1 cellular context compared by ENCODE assay signal in the genomic region with DNA sequence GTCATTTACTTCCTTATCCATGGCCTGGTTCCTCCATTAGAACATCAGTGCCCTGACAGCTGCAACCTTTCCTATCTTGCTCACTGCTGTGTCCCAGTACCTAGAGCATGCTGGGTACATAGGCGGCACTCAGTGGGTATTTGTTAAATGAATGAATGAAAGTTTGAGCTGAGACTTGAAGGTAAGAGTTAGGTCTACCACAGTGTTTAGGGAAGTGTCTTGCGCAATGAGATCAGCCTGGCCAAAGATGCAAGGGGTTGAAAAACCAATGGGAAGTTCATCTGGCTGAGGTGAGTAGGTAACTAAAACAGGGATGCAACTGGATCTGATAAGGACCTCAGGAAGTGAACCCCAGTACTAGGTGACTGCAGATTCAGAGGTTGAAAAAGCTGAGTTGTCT.
TF ChIP-seq lines count a peak whose summit lies in the region.

No MANE protein-coding gene starts in this region.

TF ChIP-seq in IMR-90, 13 proteins besides CTCF, POLR2A, EP300 and RAD21 (continued from another document):
- TF ChIP-seq CEBPB (IDR thresholded peaks at IDR 0.05; ENCODE audit: low read depth, low read length): peak; percentile 82
